ENCODE assay signal across 16 cellular contexts in the genomic region with DNA sequence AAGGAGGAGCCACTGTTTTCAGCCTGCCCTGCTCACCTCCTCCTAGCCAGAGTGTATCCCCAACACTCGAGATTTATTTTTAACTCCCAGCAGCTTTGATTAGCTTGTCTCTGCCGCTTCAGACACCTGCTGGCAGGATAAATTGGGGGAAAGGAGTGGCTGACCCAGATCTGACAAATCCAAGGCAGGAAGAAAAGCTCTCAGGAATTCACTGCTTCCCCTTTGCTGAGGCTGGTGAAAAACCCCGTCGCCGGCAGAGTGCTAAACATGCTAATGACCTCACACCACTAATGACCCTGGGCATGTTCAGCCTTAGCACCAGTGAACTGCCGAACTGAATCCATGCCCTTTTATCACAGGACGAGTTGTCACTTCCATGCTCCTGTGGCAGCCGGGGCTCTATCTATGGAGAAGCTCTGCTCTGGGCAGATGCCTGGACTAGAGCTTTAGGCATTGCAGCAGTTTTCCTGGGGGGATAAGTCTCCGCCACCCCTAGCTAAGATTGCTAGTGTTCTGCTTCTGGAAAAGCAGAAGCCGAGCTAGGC. TPM values are rescaled to one million over a fixed set of nuclear protein-coding genes. Genes with fewer than 3 reads are reported as not detected.
DNase-seq lines count a peak whose midpoint lies in the region; ATAC-seq lines count a peak whose summit lies in the region.
"Had no signal": no experiment of that assay in that cellular context is flagged by ENCODE, and none has a peak within 500 bp of the region (broad histone marks: within the 10 kb centered on the region; RNA-seq: fewer than 3 reads in every experiment).

No MANE protein-coding gene starts in this region.

- peaks cover 41% of the 10 kb centered on the region for H3K4me1 ChIP-seq in ectodermal cell (ENCODE audit: control insufficient read depth, insufficient read depth, low read length)
- H3K4me1 ChIP-seq: spleen had no signal

- 23 to 24% methylated on average over 10 of the region's 10 CpGs for WGBS in ectodermal cell, 2 experiments

- H3K9me3 ChIP-seq in ectodermal cell (ENCODE audit: control insufficient read depth, low read length): no peaks in the 10 kb centered on the region
- H3K9me3 ChIP-seq: spleen had no signal

- no peaks in the 10 kb centered on the region for H3K9me3 Mint-ChIP-seq in effector memory CD8-positive, alpha-beta T cell
- H3K9me3 Mint-ChIP-seq: activated CD4-positive, alpha-beta T cell treated with anti-CD3 and anti-CD28 coated beads, Interleukin-2, amount 10 ng/mL, durations not matched to agents 24 days and 14 days; IgD-negative memory B cell had no signal

- intact Hi-C loops in left colon (cut with DNase I, micrococcal nuclease): no loop called here

- ATAC-seq in effector memory CD8-positive, alpha-beta T cell (replicated peaks): no peak
- ATAC-seq in left colon: no peak
- no peak for ATAC-seq in GM21723 (IDR thresholded peaks at IDR 0.05; ENCODE audit: unreplicated experiment)

- H3K27ac Mint-ChIP-seq in effector memory CD8-positive, alpha-beta T cell: no peak overlapping the region
- H3K27ac Mint-ChIP-seq: activated CD4-positive, alpha-beta T cell treated with anti-CD3 and anti-CD28 coated beads, Interleukin-2, amount 10 ng/mL, durations not matched to agents 24 days and 14 days; activated naive CD8-positive, alpha-beta T cell; IgD-negative memory B cell had no signal

- H3K4me3 Mint-ChIP-seq in effector memory CD8-positive, alpha-beta T cell: no peak overlapping the region
- H3K4me3 Mint-ChIP-seq: activated CD4-positive, alpha-beta T cell treated with anti-CD3 and anti-CD28 coated beads, Interleukin-2, amount 10 ng/mL, durations not matched to agents 24 days and 14 days; activated naive CD8-positive, alpha-beta T cell; IgD-negative memory B cell had no signal

- DNase-seq in NCI-H82 (lab: John Stamatoyannopoulos, UW): peak; percentile 14
- DNase-seq in NCI-H82 treated with DMSO at 0.1 percent for 48 hours (lab: John Stamatoyannopoulos, UW; ENCODE audit: unreplicated experiment): no peak
- DNase-seq in islet precursor cell: peak; percentile 69
- peak in 1 of 49 donors; percentile 55 for DNase-seq in substantia nigra (lab: John Stamatoyannopoulos, UW)
- no peak for DNase-seq in effector memory CD8-positive, alpha-beta T cell
- DNase-seq in left colon: no peak
- DNase-seq: activated CD4-positive, alpha-beta T cell treated with anti-CD3 and anti-CD28 coated beads, Interleukin-2, amount 10 ng/mL, durations not matched to agents 24 days and 14 days; activated T-cell treated with anti-CD3 and anti-CD28 coated beads, Interleukin-2, amount 50 U/mL, for 1 hour; DMS79; foreskin melanocyte; spleen; stimulated activated naive CD4-positive, alpha-beta T cell treated with Interleukin-2 at 50 U/mL for 16 hours had no signal

- H3K4me3 ChIP-seq in ectodermal cell (ENCODE audit: insufficient read depth, low read depth, low read length): no peak overlapping the region
- H3K4me3 ChIP-seq: spleen had no signal

- H3K4me1 Mint-ChIP-seq in effector memory CD8-positive, alpha-beta T cell (ENCODE audit: low read depth in 2 of 2): no peaks in the 10 kb centered on the region
- H3K4me1 Mint-ChIP-seq: activated CD4-positive, alpha-beta T cell treated with anti-CD3 and anti-CD28 coated beads, Interleukin-2, amount 10 ng/mL, durations not matched to agents 24 days and 14 days had no signal

- peaks cover 42% of the 10 kb centered on the region in 2 donors for H3K27me3 Mint-ChIP-seq in effector memory CD8-positive, alpha-beta T cell

- H3K27ac ChIP-seq in ectodermal cell (ENCODE audit: insufficient read depth, low read depth, low read length, poor library complexity, severe bottlenecking) (peak overlapping the region; percentile 72), substantia nigra (ENCODE audit: low read depth, low read length, poor library complexity, severe bottlenecking) (peak overlapping the region; percentile 64)
- H3K27ac ChIP-seq: spleen had no signal

- no peaks in the 10 kb centered on the region for H3K36me3 Mint-ChIP-seq in effector memory CD8-positive, alpha-beta T cell (ENCODE audit: insufficient read depth)
- H3K36me3 Mint-ChIP-seq: activated naive CD8-positive, alpha-beta T cell; IgD-negative memory B cell had no signal

- H3K27me3 ChIP-seq in ectodermal cell (ENCODE audit: control insufficient read depth, insufficient read depth, low read length, poor library complexity, severe bottlenecking): no peaks in the 10 kb centered on the region

- H3K36me3 ChIP-seq in ectodermal cell (ENCODE audit: control insufficient read depth, insufficient read depth, low read length): peaks cover 3% of the 10 kb centered on the region

RNA-seq across cellular contexts. Expression of gene FEZ1, which starts 52.2 kb away (rescaled TPM):
- polyA plus RNA-seq in ectodermal cell (2013, experiment 1 of 4): 128 TPM
- polyA plus RNA-seq in ectodermal cell (2013, experiment 2 of 4): 141 TPM
- 159 TPM for polyA plus RNA-seq in ectodermal cell (2013, experiment 3 of 4)
- 175 TPM for polyA plus RNA-seq in ectodermal cell (2013, experiment 4 of 4)
- total RNA-seq in left colon: 1 to 10 TPM; 2.5 to 6.0 TPM

Comparison
In these comparisons a context has a peak if more than half of its experiments do, and no peak if none do; other contexts are left out.
1. DNase-seq: peak in NCI-H82 (single experiment) and islet precursor cell (single experiment); none in NCI-H82 treated with DMSO at 0.1 percent for 48 hours (single experiment), effector memory CD8-positive, alpha-beta T cell (0 of 3) and left colon (0 of 2).